ENCODE assay signal across 32 cellular contexts in the genomic region with DNA sequence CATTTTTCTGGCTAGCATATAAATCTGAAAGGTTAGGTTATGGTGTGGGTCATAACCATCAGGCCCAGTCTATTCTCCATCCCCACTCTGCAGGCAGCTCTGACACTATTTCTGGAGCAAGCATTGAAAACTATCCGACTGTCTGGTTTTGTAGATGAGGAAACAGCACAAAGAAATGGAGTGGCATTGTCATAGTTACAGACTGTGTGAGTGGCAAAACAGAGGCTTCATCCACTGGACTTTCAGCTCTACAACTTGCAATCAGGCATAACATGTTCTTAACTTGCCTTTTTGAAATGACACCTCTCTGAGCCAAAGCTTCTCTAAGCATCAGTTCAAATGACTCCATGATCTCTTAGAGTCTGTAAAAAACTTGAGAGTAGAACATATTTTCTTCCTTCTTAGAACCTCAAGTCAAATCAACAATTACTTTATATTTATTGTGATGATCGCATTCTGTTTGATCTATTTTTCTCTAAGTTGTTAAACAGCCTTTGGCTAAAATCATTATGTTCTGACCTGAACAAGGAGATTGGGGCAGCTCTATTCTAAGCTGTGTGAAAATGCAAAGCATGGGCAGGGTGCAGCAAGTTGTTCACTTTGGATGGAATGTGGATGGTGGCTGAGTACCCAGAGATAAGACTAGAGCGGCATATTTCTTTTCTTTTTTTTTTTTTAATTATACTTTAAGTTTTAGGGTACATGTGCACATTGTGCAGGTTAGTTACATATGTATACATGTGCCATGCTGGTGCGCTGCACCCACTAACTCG.
"Had no signal": no experiment of that assay in that cellular context is flagged by ENCODE, and none has a peak within 500 bp of the region (broad histone marks: within the 10 kb centered on the region; RNA-seq: fewer than 3 reads in every experiment).

No MANE protein-coding gene starts in this region.

- H2AFZ ChIP-seq: neural progenitor cell, parathyroid adenoma had no signal

- FAIRE-seq: astrocyte, endothelial cell of umbilical vein had no signal

- ATAC-seq: effector memory CD8-positive, alpha-beta T cell; left lobe of liver; natural killer cell; T-helper 17 cell; WTC11 had no signal

- H3K27me3 ChIP-seq: brain microvascular endothelial cell, neural progenitor cell, right atrium auricular region, suprapubic skin, tibial nerve had no signal

- H3K36me3 ChIP-seq: neural progenitor cell, right atrium auricular region, suprapubic skin had no signal

- H3K4me2 ChIP-seq: neural progenitor cell, smooth muscle cell had no signal

- DNase-seq: activated CD4-positive, alpha-beta memory T cell treated with anti-CD3 and anti-CD28 coated beads, Interleukin-2, amount 10 ng/mL, durations not matched to agents 7 days and 5 days; activated CD4-positive, alpha-beta T cell treated with anti-CD3 and anti-CD28 coated beads for 1 hour; activated CD4-positive, alpha-beta T cell treated with anti-CD3 and anti-CD28 coated beads, Interleukin-2, amount 10 ng/mL, durations not matched to agents 7 days and 5 days; activated CD8-positive, alpha-beta memory T cell treated with anti-CD3 and anti-CD28 coated beads, Interleukin-2, amount 50 U/mL, for 48 hours; activated gamma-delta T cell treated with Interleukin-2 at 50 U/mL for 16 hours; activated naive CD4-positive, alpha-beta T cell treated with anti-CD3 and anti-CD28 coated beads, Interleukin-2, amount 50 U/mL, for 16 hours; activated T-cell treated with anti-CD3 and anti-CD28 coated beads, Interleukin-2, amount 50 U/mL, for 24 hours; amniotic stem cell; brain microvascular endothelial cell; effector memory CD8-positive, alpha-beta T cell; foreskin fibroblast; head of caudate nucleus; kidney glomerular epithelial cell; mesendoderm; natural killer cell; occipital lobe; stimulated activated CD4-positive, alpha-beta T cell treated with anti-CD3 and anti-CD28 coated beads, Interleukin-2, amount 100 ng/mL, for 24 hours; stimulated activated naive CD4-positive, alpha-beta T cell; T-helper 17 cell; T1000 had no signal

- H3K9me3 ChIP-seq: right atrium auricular region, suprapubic skin, tibial nerve had no signal

- H3K4me1 ChIP-seq: neural progenitor cell, right atrium auricular region, suprapubic skin, tibial nerve had no signal

- H3K4me3 ChIP-seq: coronary artery, lung, neural progenitor cell, right atrium auricular region, smooth muscle cell, suprapubic skin, tibial nerve had no signal

- H3K27ac ChIP-seq: brain microvascular endothelial cell, coronary artery, neural progenitor cell, parathyroid adenoma, right atrium auricular region, suprapubic skin, tibial nerve had no signal
